In the genomic region with DNA sequence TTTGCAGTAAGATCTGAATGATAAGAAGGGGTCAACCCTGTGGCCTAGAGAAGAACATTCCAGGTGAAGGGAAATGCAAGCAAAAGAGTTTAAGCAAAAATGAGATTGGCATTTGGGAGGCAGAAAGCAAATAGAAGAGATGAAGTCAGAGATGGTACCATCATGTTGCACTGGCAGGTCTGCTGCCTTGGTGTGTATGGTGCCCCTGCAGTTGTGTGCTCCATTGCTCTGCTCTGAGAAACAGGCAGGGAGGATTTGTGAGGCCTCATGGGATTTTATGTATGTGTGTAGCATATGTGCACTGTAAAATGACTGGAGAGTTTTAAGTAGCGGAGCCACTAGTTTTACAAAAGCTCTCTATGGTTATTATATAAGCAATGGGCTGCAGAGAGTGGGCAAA, we compare ENCODE assay signal across 1 cellular context.
TF ChIP-seq lines count a peak whose summit lies in the region.

No MANE protein-coding gene starts in this region.

TF ChIP-seq in H1, 55 proteins besides CTCF, POLR2A, EP300 and RAD21:
- no peak for TF ChIP-seq RXRA (IDR thresholded peaks at IDR 0.05; ENCODE audit: insufficient read depth, low read depth, low read length)
- TF ChIP-seq SIX5 (IDR thresholded peaks at IDR 0.05; ENCODE audit: low read depth, low read length), result no peak
- TF ChIP-seq POLR2AphosphoS5 (IDR thresholded peaks at IDR 0.05; ENCODE audit: low read depth, low read length), result peak; percentile 88
TF ChIP-seq in H1: peak in this region for 1.
